In genomic region chr4:37922323-37922722, GRCh38 we compare ENCODE assay signal across 17 cellular contexts. TPM values are rescaled to one million over a fixed set of nuclear protein-coding genes. Genes with fewer than 3 reads are reported as not detected.
DNase-seq lines count a peak whose midpoint lies in the region; ATAC-seq and TF ChIP-seq lines count a peak whose summit lies in the region.
"Had no signal": no experiment of that assay in that cellular context is flagged by ENCODE, and none has a peak within 500 bp of the region (broad histone marks: within the 10 kb centered on the region; RNA-seq: fewer than 3 reads in every experiment).

No MANE protein-coding gene starts in this region.

- peak; percentile 24 for DNase-seq in MCF 10A (ENCODE audit: unreplicated experiment)
- no peak for DNase-seq in mammary epithelial cell
- no peak for DNase-seq in activated CD8-positive, alpha-beta T cell treated with anti-CD3 and anti-CD28 coated beads, Interleukin-2, amount 10 ng/mL, durations not matched to agents 7 days and 5 days
- peak; percentile 16 for DNase-seq in foreskin melanocyte
- peak; percentile 63 for DNase-seq in stromal cell of bone marrow (ENCODE audit: low read depth)
- no peak for DNase-seq in T-helper 2 cell treated with Interferon-gamma antibody and Interleukin-4, amounts not matched to agents 5 μg/mL and 100 μg/mL, for 36 hours (ENCODE audit: low spot score)
- no peak for DNase-seq in DMS79 (lab: John Stamatoyannopoulos, UW)
- no peak for DNase-seq in amniotic stem cell (lab: John Stamatoyannopoulos, UW)
- DNase-seq: activated CD4-positive, CD25-positive, alpha-beta regulatory T cell treated with anti-CD3 and anti-CD28 coated beads, Interleukin-2, amount 50 U/mL, for 72 hours; activated T-cell treated with anti-CD3 and anti-CD28 coated beads, Interleukin-2, amount 50 U/mL, for 4 hours; NCI-H146; NCI-H510A; spleen; stomach; T-cell had no signal

- peak; percentile 42 for ATAC-seq in activated CD8-positive, alpha-beta T cell treated with anti-CD3 and anti-CD28 coated beads, Interleukin-2, amount 10 ng/mL, durations not matched to agents 7 days and 5 days
- ATAC-seq: K562, T-cell had no signal

- H4K20me1 ChIP-seq in mammary epithelial cell (ENCODE audit: insufficient read depth, low read length) = no peaks in the 10 kb centered on the region

- no peaks in the 10 kb centered on the region for H3K79me2 ChIP-seq in mammary epithelial cell (ENCODE audit: insufficient read depth, low read length)

- BruUV-seq in MCF 10A (replicated peaks; lab: Mats Ljungman, UMichigan) (no TSS peak), mammary epithelial cell (replicated peaks; lab: Mats Ljungman, UMichigan) (no TSS peak)

- in situ Hi-C loops in mammary epithelial cell (cut with MboI; ENCODE audit: low sequenced_read_pairs in 2 of 2) = no loop called here

- no peak overlapping the region for H3K4me3 ChIP-seq in mammary epithelial cell (replicated peaks in 1 of 3; ENCODE audit: insufficient read depth in 1 of 3, low read depth in 2 of 3, low read length in 3 of 3)
- H3K4me3 ChIP-seq: K562, spleen, stomach had no signal

- H3K27me3 Mint-ChIP-seq in MCF 10A (ENCODE audit: insufficient read depth, unreplicated experiment) = no peaks in the 10 kb centered on the region
- H3K27me3 Mint-ChIP-seq in activated CD8-positive, alpha-beta T cell treated with anti-CD3 and anti-CD28 coated beads, Interleukin-2, amount 10 ng/mL, durations not matched to agents 7 days and 5 days (ENCODE audit: low read depth) = no peaks in the 10 kb centered on the region
- H3K27me3 Mint-ChIP-seq in T-helper 2 cell treated with Interferon-gamma antibody and Interleukin-4, amounts not matched to agents 5 μg/mL and 100 μg/mL, for 36 hours (ENCODE audit: low read depth) = peaks cover 2% of the 10 kb centered on the region
- H3K27me3 Mint-ChIP-seq: T-cell had no signal

- TF ChIP-seq CTCF in MCF 10A (IDR thresholded peaks at IDR 0.05; ENCODE audit: unreplicated experiment) (no peak), mammary epithelial cell (conservative IDR thresholded peaks at IDR 0.05 in 1 of 2, IDR thresholded peaks at IDR 0.05 in 1 of 2; ENCODE audit: extremely low read depth in 1 of 2, insufficient read depth in 1 of 2, low read depth in 1 of 2, low read length in 2 of 2) (no peak)

- no peak overlapping the region for H3K9ac ChIP-seq in mammary epithelial cell (ENCODE audit: insufficient read depth, low read length)

- no peak overlapping the region for H3K27ac ChIP-seq in mammary epithelial cell (ENCODE audit: insufficient read depth, low read depth, low read length)
- H3K27ac ChIP-seq: spleen, stomach had no signal

- dilution Hi-C loops in mammary epithelial cell (cut with HindIII; ENCODE audit: low sequenced_read_pairs) = no loop called here

- H3K36me3 ChIP-seq in mammary epithelial cell (ENCODE audit: insufficient read depth, low read length) = no peaks in the 10 kb centered on the region
- H3K36me3 ChIP-seq: stomach had no signal

- H3K36me3 Mint-ChIP-seq in MCF 10A (ENCODE audit: insufficient read depth, unreplicated experiment) = no peaks in the 10 kb centered on the region
- peaks cover 22% of the 10 kb centered on the region for H3K36me3 Mint-ChIP-seq in activated CD8-positive, alpha-beta T cell treated with anti-CD3 and anti-CD28 coated beads, Interleukin-2, amount 10 ng/mL, durations not matched to agents 7 days and 5 days (ENCODE audit: low read depth)
- H3K36me3 Mint-ChIP-seq in T-helper 2 cell treated with Interferon-gamma antibody and Interleukin-4, amounts not matched to agents 5 μg/mL and 100 μg/mL, for 36 hours (ENCODE audit: low read depth) = peaks cover 3% of the 10 kb centered on the region

- WGBS in mammary epithelial cell (ENCODE audit: low coverage, missing lambda C conversion rate) = 42% methylated on average over 4 of the region's 4 CpGs

- no peaks in the 10 kb centered on the region for H3K9me3 ChIP-seq in mammary epithelial cell (replicated peaks; ENCODE audit: insufficient read depth, low read length)
- H3K9me3 ChIP-seq: stomach had no signal

- H3K9me3 Mint-ChIP-seq in MCF 10A (ENCODE audit: unreplicated experiment) = no peaks in the 10 kb centered on the region
- no peaks in the 10 kb centered on the region for H3K9me3 Mint-ChIP-seq in activated CD8-positive, alpha-beta T cell treated with anti-CD3 and anti-CD28 coated beads, Interleukin-2, amount 10 ng/mL, durations not matched to agents 7 days and 5 days (ENCODE audit: insufficient read depth)
- no peaks in the 10 kb centered on the region for H3K9me3 Mint-ChIP-seq in T-helper 2 cell treated with Interferon-gamma antibody and Interleukin-4, amounts not matched to agents 5 μg/mL and 100 μg/mL, for 36 hours
- H3K9me3 Mint-ChIP-seq: T-cell had no signal

- H3K27ac Mint-ChIP-seq in MCF 10A (ENCODE audit: low read depth, unreplicated experiment) = no peak overlapping the region
- no peak overlapping the region for H3K27ac Mint-ChIP-seq in activated CD8-positive, alpha-beta T cell treated with anti-CD3 and anti-CD28 coated beads, Interleukin-2, amount 10 ng/mL, durations not matched to agents 7 days and 5 days
- H3K27ac Mint-ChIP-seq in T-helper 2 cell treated with Interferon-gamma antibody and Interleukin-4, amounts not matched to agents 5 μg/mL and 100 μg/mL, for 36 hours = no peak overlapping the region
- H3K27ac Mint-ChIP-seq: T-cell had no signal

- POLR2A ChIA-PET in MCF 10A (lab: Yijun Ruan, JAX) = no interaction called here
- POLR2A ChIA-PET in activated CD8-positive, alpha-beta T cell treated with anti-CD3 and anti-CD28 coated beads, Interleukin-2, amount 10 ng/mL, durations not matched to agents 7 days and 5 days (lab: Charles Lee) = no interaction called here

- H3K4me2 ChIP-seq in mammary epithelial cell (ENCODE audit: insufficient read depth, low read depth, low read length) = no peak overlapping the region

- no peak overlapping the region for H2AFZ ChIP-seq in mammary epithelial cell (ENCODE audit: low read depth, low read length)

- peaks cover 7% of the 10 kb centered on the region for H3K4me1 Mint-ChIP-seq in MCF 10A (ENCODE audit: insufficient read depth, unreplicated experiment)
- H3K4me1 Mint-ChIP-seq in activated CD8-positive, alpha-beta T cell treated with anti-CD3 and anti-CD28 coated beads, Interleukin-2, amount 10 ng/mL, durations not matched to agents 7 days and 5 days (ENCODE audit: low read depth) = peaks cover 5% of the 10 kb centered on the region
- H3K4me1 Mint-ChIP-seq in T-helper 2 cell treated with Interferon-gamma antibody and Interleukin-4, amounts not matched to agents 5 μg/mL and 100 μg/mL, for 36 hours (ENCODE audit: low read depth) = peaks cover 2% of the 10 kb centered on the region

- H3K4me1 ChIP-seq in mammary epithelial cell (ENCODE audit: insufficient read depth, low read length) = no peaks in the 10 kb centered on the region
- H3K4me1 ChIP-seq: stomach had no signal

- intact Hi-C loops in MCF 10A (cut with micrococcal nuclease) (no loop called here), mammary epithelial cell (cut with micrococcal nuclease) (no loop called here)

- CTCF ChIA-PET in MCF 10A (lab: Yijun Ruan, JAX) (no interaction called here), mammary epithelial cell (lab: Charles Lee; ENCODE audit: low non-redundant PET) (no interaction called here)
- CTCF ChIA-PET in activated CD8-positive, alpha-beta T cell treated with anti-CD3 and anti-CD28 coated beads, Interleukin-2, amount 10 ng/mL, durations not matched to agents 7 days and 5 days (lab: Charles Lee) = no interaction called here

- H3K27me3 ChIP-seq in mammary epithelial cell (ENCODE audit: insufficient read depth, low read length) = peaks cover 2% of the 10 kb centered on the region
- H3K27me3 ChIP-seq: spleen, stomach had no signal

- H3K4me3 Mint-ChIP-seq in MCF 10A (ENCODE audit: unreplicated experiment) = no peak overlapping the region
- no peak overlapping the region for H3K4me3 Mint-ChIP-seq in activated CD8-positive, alpha-beta T cell treated with anti-CD3 and anti-CD28 coated beads, Interleukin-2, amount 10 ng/mL, durations not matched to agents 7 days and 5 days
- no peak overlapping the region for H3K4me3 Mint-ChIP-seq in T-helper 2 cell treated with Interferon-gamma antibody and Interleukin-4, amounts not matched to agents 5 μg/mL and 100 μg/mL, for 36 hours
- H3K4me3 Mint-ChIP-seq: activated T-cell treated with anti-CD3 and anti-CD28 coated beads, Interleukin-2, amount 50 U/mL, for 4 hours; T-cell had no signal

RNA-seq across cellular contexts. Expression of gene TBC1D1, which starts 31.4 kb away (rescaled TPM):
- total RNA-seq in MCF 10A (2022) = 36.0 and 39.5 TPM in 2 replicates
- total RNA-seq in mammary epithelial cell = 10 to 100 TPM; 58.5 to 63.0 TPM
- 40.0 TPM for polyA plus RNA-seq in mammary epithelial cell
- polyA minus RNA-seq in mammary epithelial cell = 83.3 TPM
- 10 to 100 TPM; 84.4 to 87.6 TPM for total RNA-seq in activated CD8-positive, alpha-beta T cell treated with anti-CD3 and anti-CD28 coated beads, Interleukin-2, amount 10 ng/mL, durations not matched to agents 7 days and 5 days

RNA-seq across cellular contexts. Expression of gene PTTG2, which starts 37.9 kb away (rescaled TPM):
- total RNA-seq in MCF 10A (2022) = not detected in 2 replicates
- total RNA-seq in mammary epithelial cell = not detected
- not detected for polyA plus RNA-seq in mammary epithelial cell
- polyA minus RNA-seq in mammary epithelial cell = not detected
- total RNA-seq in activated CD8-positive, alpha-beta T cell treated with anti-CD3 and anti-CD28 coated beads, Interleukin-2, amount 10 ng/mL, durations not matched to agents 7 days and 5 days = 1 to 10 TPM; 1.8 to 2.2 TPM
- total RNA-seq: activated T-cell treated with anti-CD3 and anti-CD28 coated beads, Interleukin-2, amount 50 U/mL, for 4 hours; K562; osteocyte had no signal
- polyA plus RNA-seq: K562, stomach had no signal

Comparison
In these comparisons a context has a peak if more than half of its experiments do, and no peak if none do; other contexts are left out.
1. DNase-seq: peak in MCF 10A (single experiment), foreskin melanocyte (single experiment) and stromal cell of bone marrow (single experiment); none in mammary epithelial cell (single experiment), activated CD8-positive, alpha-beta T cell treated with anti-CD3 and anti-CD28 coated beads, Interleukin-2, amount 10 ng/mL, durations not matched to agents 7 days and 5 days (single experiment), T-helper 2 cell treated with Interferon-gamma antibody and Interleukin-4, amounts not matched to agents 5 μg/mL and 100 μg/mL, for 36 hours (single experiment), DMS79 (single experiment) and amniotic stem cell (single experiment).